Comparison of ENCODE assay signal across 8 cellular contexts in the genomic region with DNA sequence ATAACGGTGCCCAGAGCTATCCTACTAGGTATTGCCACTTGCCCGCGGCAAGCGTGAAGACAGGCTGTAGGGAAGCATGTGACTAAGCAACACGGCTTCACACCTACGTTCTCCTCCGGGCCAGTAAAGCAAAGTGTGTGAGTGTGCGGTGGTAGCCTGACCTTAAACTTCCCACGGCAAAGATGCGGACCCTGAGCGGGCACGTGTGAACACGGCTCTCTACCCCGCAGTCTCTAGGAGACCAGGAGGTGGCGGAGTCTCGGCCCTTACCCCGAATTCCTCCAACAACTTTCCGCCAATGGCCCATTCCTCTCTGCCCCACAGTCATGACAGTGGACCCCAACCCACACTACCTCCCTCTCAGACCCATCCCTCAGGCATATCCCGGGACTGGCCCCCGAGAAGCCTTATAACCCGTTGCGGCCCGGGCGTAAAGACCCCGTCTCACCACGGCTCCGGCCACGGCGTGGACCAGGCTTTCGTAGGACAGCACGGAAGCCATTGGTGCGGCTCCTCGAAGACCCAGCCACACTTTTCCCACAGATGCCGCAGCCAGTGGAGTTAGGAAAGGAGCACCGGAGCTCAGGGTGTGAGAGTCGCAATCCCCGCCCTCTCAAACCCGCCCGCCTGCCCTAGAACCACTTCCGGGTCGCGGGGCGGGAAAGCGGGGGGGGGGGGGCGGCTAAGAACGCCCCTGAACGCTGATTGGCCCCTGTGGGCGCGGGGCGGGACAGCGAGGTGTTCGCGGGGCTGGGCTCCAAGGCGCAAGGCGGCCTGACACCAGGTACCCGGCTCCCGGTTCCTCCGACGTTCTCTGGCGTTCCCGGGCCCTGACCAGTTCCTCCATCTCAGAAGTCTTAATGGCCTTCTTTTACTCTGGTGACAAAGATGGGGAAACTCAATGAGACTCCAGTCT. TPM values are rescaled to one million over a fixed set of nuclear protein-coding genes. Genes with fewer than 3 reads are reported as not detected.
DNase-seq lines count a peak whose midpoint lies in the region; ATAC-seq and TF ChIP-seq lines count a peak whose summit lies in the region.

A gene with protein sequence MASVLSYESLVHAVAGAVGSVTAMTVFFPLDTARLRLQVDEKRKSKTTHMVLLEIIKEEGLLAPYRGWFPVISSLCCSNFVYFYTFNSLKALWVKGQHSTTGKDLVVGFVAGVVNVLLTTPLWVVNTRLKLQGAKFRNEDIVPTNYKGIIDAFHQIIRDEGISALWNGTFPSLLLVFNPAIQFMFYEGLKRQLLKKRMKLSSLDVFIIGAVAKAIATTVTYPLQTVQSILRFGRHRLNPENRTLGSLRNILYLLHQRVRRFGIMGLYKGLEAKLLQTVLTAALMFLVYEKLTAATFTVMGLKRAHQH (minus strand): TSS at position 600 of the 916 bp plus-strand sequence. CDS start 98 bp downstream, at position 502.

- CTCF ChIA-PET in activated CD8-positive, alpha-beta T cell treated with anti-CD3 and anti-CD28 coated beads for 36 hours (lab: Charles Lee): interaction anchor here (0.7 to 2.0 kb wide), 9 partner anchors 12 to 136 kb away, joined by 3 to 6 read pairs (median 4); no protein-coding TSS in a partner anchor

- POLR2A ChIA-PET in activated CD8-positive, alpha-beta T cell treated with anti-CD3 and anti-CD28 coated beads for 36 hours (lab: Charles Lee): interaction anchor here (0.5 to 1.6 kb wide), 7 partner anchors 16 to 286 kb away, joined by 3 to 5 read pairs (median 3); a partner anchor contains a TSS

- H3K9me3 Mint-ChIP-seq in activated CD8-positive, alpha-beta T cell treated with anti-CD3 and anti-CD28 coated beads for 36 hours: no peaks in the 10 kb centered on the region

- DNase-seq in BE2C (peak; percentile 93), HPDE6-E6E7 (ENCODE audit: extremely low spot score) (peak; percentile 89), NCI-H82 treated with DMSO at 0.1 percent for 48 hours (lab: John Stamatoyannopoulos, UW; ENCODE audit: unreplicated experiment) (peak; percentile 66), lung (ENCODE audit: low spot score) (peak; percentile 88)
- DNase-seq in activated CD8-positive, alpha-beta T cell treated with anti-CD3 and anti-CD28 coated beads for 36 hours: peak; percentile 91
- peak; percentile 88 for DNase-seq in effector CD8-positive, alpha-beta T cell (lab: John Stamatoyannopoulos, UW)
- peak; percentile 72 to 86 (median 79) for DNase-seq in stimulated activated CD4-positive, alpha-beta T cell treated with anti-CD3 and anti-CD28 coated beads, TNF-alpha, amount 100 ng/mL, for 24 hours (ENCODE audit: low read depth in 3 of 3)

- peaks cover 28% of the 10 kb centered on the region for H3K4me1 Mint-ChIP-seq in activated CD8-positive, alpha-beta T cell treated with anti-CD3 and anti-CD28 coated beads for 36 hours (ENCODE audit: low read depth)

- 0% methylated on average over 46 to 61 of the region's 61 CpGs for WGBS in lung, 2 donors

- ATAC-seq in GM19324 (IDR thresholded peaks at IDR 0.05; ENCODE audit: low FRiP score, unreplicated experiment) (peak; percentile 67), lung (ENCODE audit: insufficient read depth, low FRiP score) (peak; percentile 96)
- ATAC-seq in activated CD8-positive, alpha-beta T cell treated with anti-CD3 and anti-CD28 coated beads for 36 hours: peak; percentile 93

- H3K4me3 Mint-ChIP-seq in activated CD8-positive, alpha-beta T cell treated with anti-CD3 and anti-CD28 coated beads for 36 hours: peak within 1 kb of the TSS; percentile 84

- no peaks in the 10 kb centered on the region for H3K27me3 Mint-ChIP-seq in activated CD8-positive, alpha-beta T cell treated with anti-CD3 and anti-CD28 coated beads for 36 hours

- intact Hi-C loops in activated CD8-positive, alpha-beta T cell treated with anti-CD3 and anti-CD28 coated beads for 36 hours (cut with micrococcal nuclease): no loop called here

- no peaks in the 10 kb centered on the region for H3K27me3 ChIP-seq in BE2C
- no peaks in the 10 kb centered on the region for H3K27me3 ChIP-seq in lung (ENCODE audit: control insufficient read depth, insufficient read depth)

- peak within 1 kb of the TSS; percentile 100 for H3K4me3 ChIP-seq in BE2C (ENCODE audit: low read depth, low read length)
- peak within 1 kb of the TSS; percentile 94 for H3K4me3 ChIP-seq in lung

- H3K36me3 Mint-ChIP-seq in activated CD8-positive, alpha-beta T cell treated with anti-CD3 and anti-CD28 coated beads for 36 hours (ENCODE audit: low read depth): peaks cover 22% of the 10 kb centered on the region

- H3K36me3 ChIP-seq in BE2C (peaks cover 6% of the 10 kb centered on the region), lung (ENCODE audit: control insufficient read depth in 2 of 2, insufficient read depth in 2 of 2, low read length in 2 of 2) (peaks cover 0 to 7% of the 10 kb centered on the region in 2 donors)

- H3K27ac ChIP-seq in lung (ENCODE audit: low read depth in 1 of 2, low read length in 1 of 2): peak within 1 kb of the TSS; percentile 73 to 85

- peak within 1 kb of the TSS; percentile 91 for H3K27ac Mint-ChIP-seq in activated CD8-positive, alpha-beta T cell treated with anti-CD3 and anti-CD28 coated beads for 36 hours

- no peaks in the 10 kb centered on the region for H3K4me1 ChIP-seq in BE2C
- H3K4me1 ChIP-seq in lung (ENCODE audit: control insufficient read depth in 2 of 2, insufficient read depth in 2 of 2, low read length in 2 of 2): peaks cover 3 to 13% of the 10 kb centered on the region in 2 donors

- TF ChIP-seq CTCF in BE2C (IDR thresholded peaks at IDR 0.05; ENCODE audit: low read depth, low read length) (peak; percentile 52), lung (IDR thresholded peaks at IDR 0.05; ENCODE audit: control extremely low read depth, extremely low read depth) (no peak)
- TF ChIP-seq CTCF in activated CD8-positive, alpha-beta T cell treated with anti-CD3 and anti-CD28 coated beads for 36 hours (IDR thresholded peaks at IDR 0.05): peak; percentile 39

- no peaks in the 10 kb centered on the region for H3K9me3 ChIP-seq in BE2C
- no peaks in the 10 kb centered on the region for H3K9me3 ChIP-seq in lung (ENCODE audit: control insufficient read depth in 2 of 2, insufficient read depth in 1 of 2, low read length in 1 of 2)

RNA-seq across cellular contexts. Expression of the gene that starts here (rescaled TPM):
- 27.4 TPM for polyA plus RNA-seq in BE2C (2012; ENCODE audit: insufficient read depth, insufficient read length, low read depth)
- 10 to 100 TPM; 28.0 to 34.8 TPM for total RNA-seq in activated CD8-positive, alpha-beta T cell treated with anti-CD3 and anti-CD28 coated beads for 36 hours
- total RNA-seq in lung: 10 to 100 TPM; 17.2 to 17.4 TPM
- polyA plus RNA-seq in lung: 10 to 100 TPM; 13.7 to 13.8 TPM

Comparison
In these comparisons a context has a peak if more than half of its experiments do, and no peak if none do; other contexts are left out.
1. Peak in every context shown above with its lines: DNase-seq, ATAC-seq, H3K4me3 ChIP-seq and H3K27ac ChIP-seq.